ENCODE assay signal across 8 cellular contexts in genomic region chr11:73376803-73377629, GRCh38. TPM values are rescaled to one million over a fixed set of nuclear protein-coding genes. Genes with fewer than 3 reads are reported as not detected.
DNase-seq lines count a peak whose midpoint lies in the region; ATAC-seq and TF ChIP-seq lines count a peak whose summit lies in the region.

No MANE protein-coding gene starts in this region.

- peaks cover 37% of the 10 kb centered on the region for H3K4me1 Mint-ChIP-seq in activated CD4-positive, alpha-beta T cell treated with anti-CD3 and anti-CD28 coated beads for 36 hours

- RAD21 ChIA-PET in HCT116 (lab: Charles Lee; ENCODE audit: low non-redundant PET in 1 of 2, low total read pairs in 2 of 2, uncharacterized antibody in 2 of 2, unreplicated experiment in 2 of 2): no interaction called here

- no peak for TF ChIP-seq POLR2A in HCT116 (IDR thresholded peaks at IDR 0.05; ENCODE audit: borderline replicate concordance, extremely low read depth, insufficient read depth, insufficient read length)

- H3K36me3 ChIP-seq in HCT116 (ENCODE audit: control insufficient read depth in 1 of 2, insufficient read depth in 2 of 2, low read length in 2 of 2): peaks cover 0 to 7% of the 10 kb centered on the region in 2 experiments; a peak in 1 of 4 replicates
- H3K36me3 ChIP-seq in liver (ENCODE audit: control insufficient read depth in 4 of 4, insufficient read depth in 3 of 4, low read depth in 1 of 4, low read length in 3 of 4): no peaks in the 10 kb centered on the region

- peak overlapping the region; percentile 100 for H3K9ac ChIP-seq in HCT116 (ENCODE audit: low read length)
- H3K9ac ChIP-seq in liver (ENCODE audit: low read depth in 1 of 2, low read length in 2 of 2): peak overlapping the region in 1 of 2 donors; percentile 13

- peak; percentile 39 for ATAC-seq in HCT116
- peak; percentile 56 for ATAC-seq in activated CD4-positive, alpha-beta T cell treated with anti-CD3 and anti-CD28 coated beads for 36 hours

- H3K27me3 ChIP-seq in HCT116 (ENCODE audit: insufficient read depth, low read length) (no peaks in the 10 kb centered on the region), liver (ENCODE audit: control insufficient read depth in 4 of 4, insufficient read depth in 4 of 4, low read length in 3 of 4) (no peaks in the 10 kb centered on the region)

- peak overlapping the region; percentile 93 for H3K27ac Mint-ChIP-seq in activated CD4-positive, alpha-beta T cell treated with anti-CD3 and anti-CD28 coated beads for 36 hours

- CTCF ChIA-PET in HCT116 (lab: Charles Lee): interaction anchor here (1.8 kb wide), 1 partner anchor 26 kb away, joined by 10 read pairs; no protein-coding TSS in a partner anchor
- CTCF ChIA-PET in activated CD4-positive, alpha-beta T cell treated with anti-CD3 and anti-CD28 coated beads for 36 hours (lab: Charles Lee): interaction anchor here (0.6 to 1.6 kb wide), 3 partner anchors 13 to 1899 kb away, joined by 3 to 10 read pairs (median 3); no protein-coding TSS in a partner anchor

- H3K9me3 ChIP-seq in HCT116 (ENCODE audit: control insufficient read depth in 1 of 2, insufficient read depth in 1 of 2, low read depth in 1 of 2, low read length in 2 of 2) (no peaks in the 10 kb centered on the region), liver (ENCODE audit: control insufficient read depth in 4 of 4, low read length in 3 of 4) (no peaks in the 10 kb centered on the region)

- TF ChIP-seq RAD21 in HCT116 (IDR thresholded peaks at IDR 0.05; ENCODE audit: low read depth): no peak
- TF ChIP-seq RAD21 in liver (IDR thresholded peaks at IDR 0.05): no peak

- H3K4me3 ChIP-seq in HCT116 (replicated peaks in 1 of 2; ENCODE audit: low read depth in 1 of 2, low read length in 2 of 2) (peak overlapping the region; percentile 87 to 97), coronary artery (peak overlapping the region; percentile 91), liver (ENCODE audit: low read depth in 1 of 3, low read length in 3 of 3) (peak overlapping the region; percentile 38 to 69 (median 48))

- no peaks in the 10 kb centered on the region for H3K9me2 ChIP-seq in HCT116 (ENCODE audit: insufficient read depth)

- peaks cover 57% of the 10 kb centered on the region for H3K79me2 ChIP-seq in HCT116 (ENCODE audit: insufficient read depth, low read length)

- POLR2A ChIA-PET in HCT116 (lab: Charles Lee): interaction anchor here (0.6 kb wide), 1 partner anchor 309 kb away, joined by 4 read pairs; no protein-coding TSS in a partner anchor
- POLR2A ChIA-PET in activated CD4-positive, alpha-beta T cell treated with anti-CD3 and anti-CD28 coated beads for 36 hours (lab: Charles Lee): interaction anchor here (0.7 kb wide), 1 partner anchor 555 kb away, joined by 3 read pairs; no protein-coding TSS in a partner anchor

- intact Hi-C loops in HCT116 (cut with micrococcal nuclease): loop anchor here (5.0 kb wide), 1 partner anchor 70 kb away; the partner anchor contains the start of gene ARHGEF17
- intact Hi-C loops in activated CD4-positive, alpha-beta T cell treated with anti-CD3 and anti-CD28 coated beads for 36 hours (cut with DNase I, micrococcal nuclease): loop anchor here (1.0 to 2.0 kb wide), 14 partner anchors 16 to 1154 kb away; partner anchors contain the start of genes FAM168A (in 2 of the 2), ATG16L2 (in 1 of the 2), C2CD3 (in 1 of the 2) and COA4 (in 1 of the 2)

- no peaks in the 10 kb centered on the region for H3K27me3 Mint-ChIP-seq in activated CD4-positive, alpha-beta T cell treated with anti-CD3 and anti-CD28 coated beads for 36 hours

- peak overlapping the region; percentile 88 for H3K4me2 ChIP-seq in HCT116 (ENCODE audit: low read length)

- H2AFZ ChIP-seq in HCT116 (ENCODE audit: low read depth, low read length, poor library complexity, severe bottlenecking): no peak overlapping the region

- H3K9me3 Mint-ChIP-seq in activated CD4-positive, alpha-beta T cell treated with anti-CD3 and anti-CD28 coated beads for 36 hours (ENCODE audit: low read depth): no peaks in the 10 kb centered on the region

- peak; percentile 58 for DNase-seq in GF-D8 (lab: John Stamatoyannopoulos, UW)
- DNase-seq in HCT116 (ENCODE audit: low read depth, low spot score): peak; percentile 40
- peak; percentile 26 for DNase-seq in NCI-H1105 treated with DMSO at 0.1 percent for 48 hours (lab: John Stamatoyannopoulos, UW)
- DNase-seq in activated CD4-positive, alpha-beta T cell treated with anti-CD3 and anti-CD28 coated beads for 36 hours: peak; percentile 80
- peak; percentile 85 for DNase-seq in coronary artery (ENCODE audit: low spot score)
- peak; percentile 65 for DNase-seq in stimulated activated CD4-positive, alpha-beta T cell treated with anti-CD3 and anti-CD28 coated beads, Interleukin-4, amount 100 ng/mL, for 24 hours
- DNase-seq in cortex of kidney (lab: John Stamatoyannopoulos, UW): no peak

- H3K27ac ChIP-seq in HCT116 (ENCODE audit: low read depth, low read length) (peak overlapping the region; percentile 88), coronary artery (peak overlapping the region; percentile 73 to 90), liver (ENCODE audit: low read depth in 1 of 2, low read length in 2 of 2) (peak overlapping the region; percentile 57 to 78)

- H3K36me3 Mint-ChIP-seq in activated CD4-positive, alpha-beta T cell treated with anti-CD3 and anti-CD28 coated beads for 36 hours (ENCODE audit: low read depth): peaks cover 5% of the 10 kb centered on the region

- BruUV-seq in HCT116 (replicated peaks; lab: Mats Ljungman, UMichigan): TSS peak; percentile 55

- peak overlapping the region; percentile 92 for H3K4me3 Mint-ChIP-seq in activated CD4-positive, alpha-beta T cell treated with anti-CD3 and anti-CD28 coated beads for 36 hours

- WGBS in liver: 10% methylated on average over 56 of the region's 56 CpGs

- H4K20me1 ChIP-seq in HCT116 (ENCODE audit: insufficient read depth): no peaks in the 10 kb centered on the region; the same call in 1 of the 2 replicates

- no peak for TF ChIP-seq CTCF in HCT116 (IDR thresholded peaks at IDR 0.05 in 2 of 3, conservative IDR thresholded peaks at IDR 0.05 in 1 of 3; ENCODE audit: borderline replicate concordance in 1 of 3, insufficient read depth in 1 of 3, low read depth in 2 of 3, low read length in 2 of 3)
- no peak for TF ChIP-seq CTCF in coronary artery (IDR thresholded peaks at IDR 0.05)
- TF ChIP-seq CTCF in liver (IDR thresholded peaks at IDR 0.05; ENCODE audit: low read depth, low read length, missing input control): no peak

- H3K4me1 ChIP-seq in HCT116 (ENCODE audit: control insufficient read depth in 1 of 2, insufficient read depth in 2 of 2, low read length in 2 of 2): peaks cover 6 to 30% of the 10 kb centered on the region in 2 experiments; a peak in 3 of 4 replicates
- peaks cover 0 to 12% (median under 1%) of the 10 kb centered on the region in 4 donors for H3K4me1 ChIP-seq in liver (ENCODE audit: control insufficient read depth in 4 of 4, insufficient read depth in 4 of 4, low read length in 3 of 4)

TF ChIP-seq in HCT116, 20 proteins besides CTCF, POLR2A, EP300 and RAD21:
- no peak for TF ChIP-seq CEBPB (IDR thresholded peaks at IDR 0.05; ENCODE audit: low read depth)
- peak; percentile 18 for TF ChIP-seq TCF7L2 (IDR thresholded peaks at IDR 0.05; ENCODE audit: borderline replicate concordance, extremely low read depth, insufficient read depth, insufficient read length)
- TF ChIP-seq FOSL1 (IDR thresholded peaks at IDR 0.05; ENCODE audit: low read depth): no peak
- TF ChIP-seq ZFX (IDR thresholded peaks at IDR 0.05): no peak; the same call in 1 of the 2 replicates
- peak; percentile 69 for TF ChIP-seq POLR2AphosphoS5 (IDR thresholded peaks at IDR 0.05; ENCODE audit: low read depth, low read length)
- peak; percentile 63 for TF ChIP-seq YY1 (IDR thresholded peaks at IDR 0.05; ENCODE audit: extremely low read depth, insufficient replicate concordance, low read depth, low read length)

TF ChIP-seq in liver, 16 proteins besides CTCF, POLR2A, EP300 and RAD21:
- no peak for TF ChIP-seq MAX (IDR thresholded peaks at IDR 0.05)
- TF ChIP-seq NR2F2 (IDR thresholded peaks at IDR 0.05): peak; percentile 49
- TF ChIP-seq HNF4A (conservative IDR thresholded peaks at IDR 0.05): no peak
- no peak for TF ChIP-seq ATF3 (IDR thresholded peaks at IDR 0.05)
- TF ChIP-seq YY1 (IDR thresholded peaks at IDR 0.05): no peak
- TF ChIP-seq JUND (IDR thresholded peaks at IDR 0.05): no peak
- peak in 1 of 2 donors; percentile 45 for TF ChIP-seq RXRA (IDR thresholded peaks at IDR 0.05)

RNA-seq across cellular contexts. Expression of gene RELT, which starts 0.8 kb away (rescaled TPM):
- total RNA-seq in HCT116 (2021; ENCODE audit: unreplicated experiment) (13.8 TPM), liver (1 to 10 TPM; 3.3 to 8.0 TPM)
- polyA plus RNA-seq in HCT116 (2012): 10.3 and 13.3 TPM in 2 replicates
- 10 to 100 TPM; 18.5 to 21.3 TPM for total RNA-seq in activated CD4-positive, alpha-beta T cell treated with anti-CD3 and anti-CD28 coated beads for 36 hours
- 1 to 10 TPM in 1 of 2 donors, under 1 TPM in 1; 0.21 to 1.3 TPM for polyA plus RNA-seq in liver
